ENCODE assay signal across 8 cellular contexts in genomic region chr2:97619150-97619827, GRCh38. TPM values are rescaled to one million over a fixed set of nuclear protein-coding genes. Genes with fewer than 3 reads are reported as not detected.
DNase-seq lines count a peak whose midpoint lies in the region; ATAC-seq and TF ChIP-seq lines count a peak whose summit lies in the region.
"Not testable (repeated sequence)": the region's sequence is repeated elsewhere in the genome, so short reads cannot be mapped to it uniquely, and the experiment has no call there.

No MANE protein-coding gene starts in this region.

- CTCF ChIA-PET in HEK293 (lab: Yijun Ruan, JAX); Panc1 (lab: Charles Lee): not testable (repeated sequence)

- ATAC-seq in Panc1: 0 out of 2 replicates have a peak, but pooled peaks have one; percentile 26
- ATAC-seq in central memory CD8-positive, alpha-beta T cell (replicated peaks; ENCODE audit: extremely low read depth, poor library complexity, severe bottlenecking): peak; percentile 72

- H3K4me1 ChIP-seq in HEK293 (ENCODE audit: control insufficient read depth, insufficient read depth, low read length); Panc1 (ENCODE audit: control insufficient read depth, insufficient read depth, low read length); smooth muscle cell (ENCODE audit: low read depth): not testable (repeated sequence)

- not testable (repeated sequence) for H3K27me3 ChIP-seq in Panc1 (ENCODE audit: control insufficient read depth, insufficient read depth, low read length); smooth muscle cell (ENCODE audit: low read depth)

- H3K27me3 Mint-ChIP-seq in central memory CD8-positive, alpha-beta T cell: not testable (repeated sequence)

- DNase-seq in CD1c-positive myeloid dendritic cell (ENCODE audit: extremely low spot score) (peak; percentile 35), globus pallidus (ENCODE audit: low spot score) (peak; percentile 26), myocyte (ENCODE audit: low read depth) (peak; percentile 51)
- not testable (repeated sequence) for DNase-seq in Panc1 (ENCODE audit: low read depth, low spot score); central memory CD8-positive, alpha-beta T cell (ENCODE audit: low spot score in 2 of 2); smooth muscle cell (lab: John Stamatoyannopoulos, UW; ENCODE audit: unreplicated experiment)
- DNase-seq in activated T-cell treated with anti-CD3 and anti-CD28 coated beads, Interleukin-2, amount 50 U/mL, for 48 hours: peak; percentile 34 to 42

- POLR2A ChIA-PET in HEK293 (lab: Yijun Ruan, JAX); Panc1 (lab: Charles Lee): not testable (repeated sequence)

- not testable (repeated sequence) for H3K4me1 Mint-ChIP-seq in central memory CD8-positive, alpha-beta T cell

- H4K20me1 ChIP-seq in smooth muscle cell (ENCODE audit: low read depth): not testable (repeated sequence)

- H3K36me3 Mint-ChIP-seq in central memory CD8-positive, alpha-beta T cell (ENCODE audit: insufficient read depth): not testable (repeated sequence)

- H3F3A ChIP-seq in smooth muscle cell (ENCODE audit: low read depth): not testable (repeated sequence)

- H3K9me3 Mint-ChIP-seq in central memory CD8-positive, alpha-beta T cell: not testable (repeated sequence)

- in situ Hi-C loops in Panc1 (cut with HindIII; ENCODE audit: low pct_unique_long_range_greater_than_20kb, low sequenced_read_pairs): not testable (repeated sequence)

- not testable (repeated sequence) for H3K27ac ChIP-seq in HEK293 (ENCODE audit: extremely low read depth, low read depth, low read length); Panc1 (ENCODE audit: low read length); smooth muscle cell (ENCODE audit: low read depth)

- H3K27ac Mint-ChIP-seq in central memory CD8-positive, alpha-beta T cell (ENCODE audit: low read depth): not testable (repeated sequence)

- not testable (repeated sequence) for BruUV-seq in Panc1 (replicated peaks; lab: Mats Ljungman, UMichigan)

- not testable (repeated sequence) for TF ChIP-seq CTCF in HEK293 (tag by site-specific recombination; IDR thresholded peaks at IDR 0.05); Panc1 (IDR thresholded peaks at IDR 0.05); smooth muscle cell (IDR thresholded peaks at IDR 0.05; ENCODE audit: borderline replicate concordance, insufficient read depth, poor library complexity, severe bottlenecking)

- not testable (repeated sequence) for H3K36me3 ChIP-seq in HEK293 (ENCODE audit: control insufficient read depth in 2 of 2, insufficient read depth in 1 of 2, low read length in 2 of 2); Panc1 (ENCODE audit: control insufficient read depth, insufficient read depth, low read length); smooth muscle cell (ENCODE audit: low read depth)

- H2AFZ ChIP-seq in smooth muscle cell (ENCODE audit: low read depth): not testable (repeated sequence)

- not testable (repeated sequence) for H3K9ac ChIP-seq in smooth muscle cell (ENCODE audit: low read depth)

- peak overlapping the region; percentile 61 for H3K4me2 ChIP-seq in smooth muscle cell

- 27% methylated on average over 8 of the region's 12 CpGs for WGBS in smooth muscle cell (ENCODE audit: low lambda C conversion rate)

- H3K4me3 ChIP-seq in HEK293 (ENCODE audit: low read depth, low read length); Panc1 (ENCODE audit: low read depth in 2 of 2, low read length in 2 of 2); smooth muscle cell: not testable (repeated sequence)

- not testable (repeated sequence) for H3K79me2 ChIP-seq in smooth muscle cell (ENCODE audit: low read depth)

- intact Hi-C loops in Panc1 (cut with micrococcal nuclease; ENCODE audit: unreplicated experiment): not testable (repeated sequence)

- H3K4me3 Mint-ChIP-seq in central memory CD8-positive, alpha-beta T cell: not testable (repeated sequence)

- H3K9me3 ChIP-seq in HEK293 (ENCODE audit: control insufficient read depth, insufficient read depth, low read depth, low read length); Panc1 (ENCODE audit: control insufficient read depth, insufficient read depth, low read depth, low read length); smooth muscle cell (replicated peaks; ENCODE audit: low read depth): not testable (repeated sequence)

TF ChIP-seq in HEK293, 187 proteins besides CTCF, POLR2A, EP300 and RAD21:
- peak; percentile 37 for TF ChIP-seq GLIS1 (tag by site-specific recombination; IDR thresholded peaks at IDR 0.05)
- TF ChIP-seq ZIC2 (tag by site-specific recombination; IDR thresholded peaks at IDR 0.05): peak; percentile 80
TF ChIP-seq in HEK293: peak in this region for 2; not testable (repeated sequence) for 185.

RNA-seq across cellular contexts. Expression of gene COX5B, which starts 26.6 kb away (rescaled TPM):
- 298 TPM for total RNA-seq in Panc1 (2021; ENCODE audit: unreplicated experiment)
- 264 TPM for polyA plus RNA-seq in Panc1 (2012; ENCODE audit: insufficient read length)
- total RNA-seq in myocyte: 228 and 268 TPM in 2 replicates
- polyA plus RNA-seq in myocyte (2012): 329 TPM
- 332 and 402 TPM in 2 replicates for total RNA-seq in smooth muscle cell
- 404 and 454 TPM in 2 replicates for polyA plus RNA-seq in smooth muscle cell

RNA-seq across cellular contexts. Expression of gene ANKRD36B, which starts 29.6 kb away (rescaled TPM):
- total RNA-seq in Panc1 (2021; ENCODE audit: unreplicated experiment): 14.7 TPM
- polyA plus RNA-seq in Panc1 (2012; ENCODE audit: insufficient read length): 4.0 TPM
- total RNA-seq in myocyte: 12.8 and 15.6 TPM in 2 replicates
- 3.0 TPM for polyA plus RNA-seq in myocyte (2012)
- 16.9 and 41.1 TPM in 2 replicates for total RNA-seq in smooth muscle cell
- polyA plus RNA-seq in smooth muscle cell: 13.9 and 27.4 TPM in 2 replicates

RNA-seq across cellular contexts. Expression of gene ACTR1B, which starts 44.6 kb away (rescaled TPM):
- total RNA-seq in Panc1 (2021; ENCODE audit: unreplicated experiment): 28.1 TPM
- 39.2 TPM for polyA plus RNA-seq in Panc1 (2012; ENCODE audit: insufficient read length)
- 81.1 and 87.4 TPM in 2 replicates for total RNA-seq in myocyte
- polyA plus RNA-seq in myocyte (2012): 93.5 TPM
- 43.7 and 47.2 TPM in 2 replicates for total RNA-seq in smooth muscle cell
- polyA plus RNA-seq in smooth muscle cell: 20.8 and 21.7 TPM in 2 replicates

RNA-seq across cellular contexts. Expression of gene C2orf92, which starts 50.2 kb away (rescaled TPM):
- total RNA-seq in Panc1 (2021; ENCODE audit: unreplicated experiment) (6.0 TPM), myocyte (4.9 and 5.7 TPM in 2 replicates), smooth muscle cell (7.2 and 7.5 TPM in 2 replicates)
- polyA plus RNA-seq in Panc1 (2012; ENCODE audit: insufficient read length): 3.8 TPM
- polyA plus RNA-seq in myocyte (2012): 6.1 TPM
- polyA plus RNA-seq in smooth muscle cell: 1.0 and 3.3 TPM in 2 replicates
